Comparison of ENCODE assay signal across 14 cellular contexts in the genomic region with DNA sequence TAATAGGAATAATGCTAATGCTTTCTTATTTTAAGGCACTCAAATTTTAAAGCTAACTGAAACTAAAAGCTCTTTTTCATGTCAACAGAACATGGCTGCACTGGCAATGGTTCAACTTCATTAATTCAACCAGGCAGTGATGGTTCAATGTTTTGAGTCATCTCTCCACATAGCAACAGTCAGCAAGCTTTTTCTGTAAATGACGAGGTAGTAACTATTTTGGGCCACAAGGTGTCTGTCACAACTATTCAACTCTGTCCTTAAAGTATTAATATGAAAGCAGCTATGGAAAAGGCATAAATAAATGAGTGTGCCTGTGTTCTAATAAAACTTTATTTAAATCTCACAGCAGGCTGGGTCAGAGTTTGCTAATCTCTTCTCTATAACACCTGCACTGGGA.
A peak's percentile ranks its signal among the peaks of the same experiment; 100 is the strongest.
DNase-seq lines count a peak whose midpoint lies in the region; ATAC-seq, FAIRE-seq and TF ChIP-seq lines count a peak whose summit lies in the region.
"Had no signal": no experiment of that assay in that cellular context is flagged by ENCODE, and none has a peak within 500 bp of the region (broad histone marks: within the 10 kb centered on the region; RNA-seq: fewer than 3 reads in every experiment).

No MANE protein-coding gene starts in this region.

- H3K79me2 ChIP-seq in DOHH2 (ENCODE audit: control insufficient read depth, low read length), result no peaks in the 10 kb centered on the region
- no peaks in the 10 kb centered on the region for H3K79me2 ChIP-seq in keratinocyte (ENCODE audit: control insufficient read depth, insufficient read depth, low read length)

- peak; percentile 44 for FAIRE-seq in keratinocyte (lab: Jason Lieb, UNC)
- FAIRE-seq: HTR-8/SVneo, kidney had no signal

- H3K4me1 ChIP-seq in DOHH2 (ENCODE audit: control insufficient read depth, low read length), result no peaks in the 10 kb centered on the region
- H3K4me1 ChIP-seq in keratinocyte (ENCODE audit: control insufficient read depth, extremely low read depth, insufficient read depth, low read length), result no peaks in the 10 kb centered on the region
- no peaks in the 10 kb centered on the region for H3K4me1 ChIP-seq in body of pancreas
- H3K4me1 ChIP-seq in sigmoid colon, result no peaks in the 10 kb centered on the region
- H3K4me1 ChIP-seq: Caco-2, suprapubic skin had no signal

- H3K9me1 ChIP-seq in keratinocyte (ENCODE audit: control insufficient read depth, extremely low read depth, insufficient read depth, low read length), result no peaks in the 10 kb centered on the region

- H3K4me3 ChIP-seq in DOHH2 (ENCODE audit: low read length), result no peak overlapping the region
- no peak overlapping the region for H3K4me3 ChIP-seq in Jurkat, Clone E6-1 (ENCODE audit: low read length)
- no peak overlapping the region for H3K4me3 ChIP-seq in astrocyte of the cerebellum (ENCODE audit: low read depth, low read length)
- H3K4me3 ChIP-seq in keratinocyte (ENCODE audit: control insufficient read depth in 2 of 3, extremely low read depth in 1 of 3, insufficient read depth in 2 of 3, low read depth in 1 of 3, low read length in 3 of 3), result no peak overlapping the region
- H3K4me3 ChIP-seq in body of pancreas, result no peak overlapping the region
- no peak overlapping the region for H3K4me3 ChIP-seq in sigmoid colon
- H3K4me3 ChIP-seq: suprapubic skin had no signal

- peak; percentile 8 for TF ChIP-seq CTCF in DOHH2 (IDR thresholded peaks at IDR 0.05; ENCODE audit: low read depth, low read length, poor library complexity, severe bottlenecking)
- TF ChIP-seq CTCF in astrocyte of the cerebellum (IDR thresholded peaks at IDR 0.05; ENCODE audit: low read depth, low read length, missing control alignments), result peak; percentile 9
- TF ChIP-seq CTCF in keratinocyte (optimal IDR thresholded peaks at IDR 0.05 in 1 of 3, IDR thresholded peaks at IDR 0.05 in 1 of 3, conservative IDR thresholded peaks at IDR 0.05 in 1 of 3; ENCODE audit: extremely low read depth in 1 of 3, insufficient read depth in 2 of 3, low read length in 3 of 3), result peak in 1 of 3 experiments; percentile 28
- TF ChIP-seq CTCF in body of pancreas (IDR thresholded peaks at IDR 0.05), result peak in 2 of 7 experiments; percentile 4 to 22
- TF ChIP-seq CTCF in sigmoid colon (IDR thresholded peaks at IDR 0.05), result no peak

- no peak overlapping the region for H2AFZ ChIP-seq in keratinocyte (ENCODE audit: control insufficient read depth, low read length)

- H3K27me3 ChIP-seq in DOHH2 (ENCODE audit: control insufficient read depth, low read length) (no peaks in the 10 kb centered on the region), keratinocyte (ENCODE audit: control insufficient read depth, extremely low read depth, insufficient read depth, low read length) (no peaks in the 10 kb centered on the region), body of pancreas (no peaks in the 10 kb centered on the region), sigmoid colon (no peaks in the 10 kb centered on the region)
- H3K27me3 ChIP-seq: suprapubic skin had no signal

- H3K27ac ChIP-seq in DOHH2 (ENCODE audit: low read depth, low read length) (no peak overlapping the region), keratinocyte (ENCODE audit: control insufficient read depth, insufficient read depth, low read length) (no peak overlapping the region), body of pancreas (no peak overlapping the region), sigmoid colon (no peak overlapping the region)
- H3K27ac ChIP-seq: suprapubic skin had no signal

- H3K4me2 ChIP-seq in DOHH2 (ENCODE audit: low read length), result no peak overlapping the region
- H3K4me2 ChIP-seq in keratinocyte (ENCODE audit: control insufficient read depth, extremely low read depth, insufficient read depth, low read depth, low read length), result no peak overlapping the region

- no peak for TF ChIP-seq POLR2A in body of pancreas (IDR thresholded peaks at IDR 0.05)
- TF ChIP-seq POLR2A in sigmoid colon (IDR thresholded peaks at IDR 0.05), result no peak

- H4K20me1 ChIP-seq in DOHH2 (ENCODE audit: control insufficient read depth, insufficient read depth, low read depth, low read length) (no peaks in the 10 kb centered on the region), keratinocyte (ENCODE audit: control insufficient read depth, extremely low read depth, insufficient read depth, low read length) (no peaks in the 10 kb centered on the region)

- dilution Hi-C loops in keratinocyte (cut with MboI; ENCODE audit: extremely low pct_ligation_motif_present, low sequenced_read_pairs), result no loop called here

- TF ChIP-seq EP300 in sigmoid colon (IDR thresholded peaks at IDR 0.05), result no peak

- no peaks in the 10 kb centered on the region for H3F3A ChIP-seq in DOHH2 (ENCODE audit: control insufficient read depth, insufficient read depth)

- H3K9me3 ChIP-seq in DOHH2 (ENCODE audit: control insufficient read depth, insufficient read depth, low read length), result no peaks in the 10 kb centered on the region
- no peaks in the 10 kb centered on the region for H3K9me3 ChIP-seq in keratinocyte (ENCODE audit: control insufficient read depth, low read depth, low read length)
- no peaks in the 10 kb centered on the region for H3K9me3 ChIP-seq in body of pancreas
- H3K9me3 ChIP-seq in sigmoid colon, result no peaks in the 10 kb centered on the region
- H3K9me3 ChIP-seq: Caco-2, suprapubic skin had no signal

- 61 to 66% methylated on average over 1 of the region's 1 CpG for WGBS in body of pancreas, 2 donors
- WGBS in sigmoid colon, 2 donors, result 26 to 53% methylated on average over 1 of the region's 1 CpG

- no peaks in the 10 kb centered on the region for H3K9me2 ChIP-seq in DOHH2 (replicated peaks; ENCODE audit: control insufficient read depth, low read length)

- DNase-seq in Jurkat, Clone E6-1 (ENCODE audit: low read depth, low spot score), result peak; percentile 18
- DNase-seq in astrocyte of the cerebellum (ENCODE audit: low read depth) (no peak), keratinocyte (ENCODE audit: low read depth, low spot score) (no peak), NCI-H1105 treated with DMSO at 0.1 percent for 48 hours (lab: John Stamatoyannopoulos, UW) (no peak), HuH-7.5 (ENCODE audit: low spot score) (no peak), body of pancreas (no peak), sigmoid colon (no peak)
- DNase-seq: activated effector memory CD4-positive, alpha-beta T cell treated with Interleukin-2 at 50 U/mL for 16 hours; Caco-2; kidney; NCI-H1694 had no signal

- in situ Hi-C loops in astrocyte of the cerebellum (cut with HindIII; ENCODE audit: low sequenced_read_pairs), result no loop called here

- H3K9ac ChIP-seq in keratinocyte (ENCODE audit: control insufficient read depth, extremely low read depth, insufficient read depth, low read length), result no peak overlapping the region

- no peaks in the 10 kb centered on the region for H3K36me3 ChIP-seq in DOHH2 (ENCODE audit: control insufficient read depth, low read length)
- H3K36me3 ChIP-seq in keratinocyte (ENCODE audit: control insufficient read depth in 2 of 2, extremely low read depth in 1 of 2, insufficient read depth in 2 of 2, low read length in 2 of 2), result no peaks in the 10 kb centered on the region
- no peaks in the 10 kb centered on the region for H3K36me3 ChIP-seq in body of pancreas (replicated peaks in 1 of 2; ENCODE audit: insufficient read depth in 1 of 2, low read depth in 2 of 2)
- H3K36me3 ChIP-seq in sigmoid colon, result no peaks in the 10 kb centered on the region
- H3K36me3 ChIP-seq: suprapubic skin had no signal

- no peak for ATAC-seq in body of pancreas

- intact Hi-C loops in body of pancreas (cut with DNase I) (no loop called here), sigmoid colon (cut with DNase I) (no loop called here)

Comparison
In these comparisons a context has a peak if more than half of its experiments do, and no peak if none do; other contexts are left out.
1. CTCF ChIP-seq: peak in DOHH2 (single experiment) and astrocyte of the cerebellum (single experiment); none in sigmoid colon (0 of 4).